8 cellular contexts compared by ENCODE assay signal in the genomic region with DNA sequence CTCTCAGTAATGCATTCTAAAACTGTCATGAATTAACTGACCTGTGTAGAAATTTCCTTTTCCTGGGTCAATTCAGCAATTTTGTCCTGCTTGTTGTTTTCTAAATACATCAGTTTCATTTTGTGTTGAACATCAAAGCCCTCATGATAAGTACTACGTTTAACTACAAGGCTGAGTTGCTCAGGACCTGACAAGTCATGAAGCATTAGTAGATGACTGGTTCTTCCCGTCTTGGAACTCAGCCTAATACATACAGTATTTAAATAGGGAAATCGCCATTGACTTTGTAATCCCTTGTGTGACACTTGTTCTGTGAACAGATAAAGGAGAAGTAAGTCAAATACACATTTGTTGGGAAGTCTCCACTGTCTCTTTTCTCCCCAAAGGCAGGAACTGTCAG.
DNase-seq lines count a peak whose midpoint lies in the region; ATAC-seq, FAIRE-seq and TF ChIP-seq lines count a peak whose summit lies in the region.
"Not testable (repeated sequence)": the region's sequence is repeated elsewhere in the genome, so short reads cannot be mapped to it uniquely, and the experiment has no call there.

No MANE protein-coding gene starts in this region.

- H3K9me3 ChIP-seq in astrocyte (ENCODE audit: insufficient read depth, low read depth, low read length); keratinocyte (ENCODE audit: control insufficient read depth, low read depth, low read length): not testable (repeated sequence)

- not testable (repeated sequence) for TF ChIP-seq CTCF in D721Med (IDR thresholded peaks at IDR 0.05; ENCODE audit: insufficient read depth, missing control alignments); astrocyte (IDR thresholded peaks at IDR 0.05; ENCODE audit: insufficient read depth, low read depth, low read length); epithelial cell of esophagus (IDR thresholded peaks at IDR 0.05; ENCODE audit: insufficient read depth, low read depth, low read length, missing control alignments); keratinocyte (optimal IDR thresholded peaks at IDR 0.05 in 1 of 3, IDR thresholded peaks at IDR 0.05 in 1 of 3, conservative IDR thresholded peaks at IDR 0.05 in 1 of 3; ENCODE audit: extremely low read depth in 1 of 3, insufficient read depth in 2 of 3, low read length in 3 of 3)

- not testable (repeated sequence) for H3K27me3 ChIP-seq in astrocyte (ENCODE audit: insufficient read depth, low read length); keratinocyte (ENCODE audit: control insufficient read depth, extremely low read depth, insufficient read depth, low read length)

- not testable (repeated sequence) for H2AFZ ChIP-seq in astrocyte (ENCODE audit: low read depth, low read length); keratinocyte (ENCODE audit: control insufficient read depth, low read length)

- H3K79me2 ChIP-seq in astrocyte (ENCODE audit: insufficient read depth, low read length); keratinocyte (ENCODE audit: control insufficient read depth, insufficient read depth, low read length): not testable (repeated sequence)

- not testable (repeated sequence) for H3K27me3 Mint-ChIP-seq in astrocyte (ENCODE audit: low read depth, unreplicated experiment)

- H3K4me1 Mint-ChIP-seq in astrocyte (ENCODE audit: low read depth, unreplicated experiment) = not testable (repeated sequence)

- ATAC-seq in GM18868 (IDR thresholded peaks at IDR 0.05; ENCODE audit: unreplicated experiment) = peak; percentile 59

- H3K9ac ChIP-seq in astrocyte (ENCODE audit: low read length); keratinocyte (ENCODE audit: control insufficient read depth, extremely low read depth, insufficient read depth, low read length): not testable (repeated sequence)

- H3K4me2 ChIP-seq in astrocyte (ENCODE audit: low read length); keratinocyte (ENCODE audit: control insufficient read depth, extremely low read depth, insufficient read depth, low read depth, low read length): not testable (repeated sequence)

- not testable (repeated sequence) for H3K4me3 Mint-ChIP-seq in astrocyte (ENCODE audit: unreplicated experiment)

- H4K20me1 ChIP-seq in astrocyte (ENCODE audit: insufficient read depth, low read length); keratinocyte (ENCODE audit: control insufficient read depth, extremely low read depth, insufficient read depth, low read length): not testable (repeated sequence)

- peak; percentile 16 for FAIRE-seq in D721Med (lab: Jason Lieb, UNC)
- peak; percentile 62 for FAIRE-seq in astrocyte (lab: Jason Lieb, UNC)
- peak; percentile 66 for FAIRE-seq in keratinocyte (lab: Jason Lieb, UNC)

- not testable (repeated sequence) for H3K36me3 Mint-ChIP-seq in astrocyte (ENCODE audit: low read depth, unreplicated experiment)

- H3K4me1 ChIP-seq in astrocyte (ENCODE audit: insufficient read depth, low read length); keratinocyte (ENCODE audit: control insufficient read depth, extremely low read depth, insufficient read depth, low read length): not testable (repeated sequence)

- H3K27ac ChIP-seq in astrocyte (ENCODE audit: low read depth, low read length); keratinocyte (ENCODE audit: control insufficient read depth, insufficient read depth, low read length): not testable (repeated sequence)

- not testable (repeated sequence) for H3K4me3 ChIP-seq in astrocyte (ENCODE audit: insufficient read depth, low read depth, low read length); epithelial cell of esophagus (ENCODE audit: low read length); keratinocyte (ENCODE audit: control insufficient read depth in 2 of 3, extremely low read depth in 1 of 3, insufficient read depth in 2 of 3, low read depth in 1 of 3, low read length in 3 of 3)

- dilution Hi-C loops in keratinocyte (cut with MboI; ENCODE audit: extremely low pct_ligation_motif_present, low sequenced_read_pairs) = not testable (repeated sequence)

- H3K36me3 ChIP-seq in astrocyte (ENCODE audit: insufficient read depth, low read length); keratinocyte (ENCODE audit: control insufficient read depth in 2 of 2, extremely low read depth in 1 of 2, insufficient read depth in 2 of 2, low read length in 2 of 2): not testable (repeated sequence)

- not testable (repeated sequence) for H3K9me1 ChIP-seq in keratinocyte (ENCODE audit: control insufficient read depth, extremely low read depth, insufficient read depth, low read length)

- not testable (repeated sequence) for DNase-seq in D721Med (ENCODE audit: insufficient read length, low spot score); astrocyte (ENCODE audit: low read depth); keratinocyte (ENCODE audit: low read depth, low spot score)
- peak; percentile 2 for DNase-seq in M059J (ENCODE audit: low read depth)
- DNase-seq in NCI-H69 (lab: John Stamatoyannopoulos, UW) = peak; percentile 25
- DNase-seq in epithelial cell of esophagus (ENCODE audit: low read depth) = peak; percentile 41
- DNase-seq in retina = peak; percentile 1

- not testable (repeated sequence) for H3K27ac Mint-ChIP-seq in astrocyte (ENCODE audit: unreplicated experiment)

- H3K9me3 Mint-ChIP-seq in astrocyte (ENCODE audit: unreplicated experiment) = not testable (repeated sequence)
